12 cellular contexts compared by ENCODE assay signal in the genomic region with DNA sequence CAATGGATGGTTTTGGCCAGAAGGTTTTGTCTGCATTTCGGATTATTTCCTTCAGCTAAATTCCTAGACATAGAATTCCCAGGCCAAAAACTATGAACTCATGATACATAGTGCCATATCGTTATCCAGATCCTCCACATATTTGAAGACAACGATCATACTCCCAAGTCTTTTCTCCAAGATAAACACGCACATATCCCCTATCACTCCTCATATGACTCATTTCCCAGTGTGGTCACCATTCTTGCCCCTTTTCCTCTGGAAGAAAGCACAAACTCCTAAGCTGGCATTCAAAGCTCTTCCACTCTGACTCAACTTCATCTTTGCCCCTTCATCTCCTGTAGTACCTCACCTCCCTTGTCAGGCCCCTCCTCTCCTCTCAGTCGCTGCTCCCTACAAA.
DNase-seq lines count a peak whose midpoint lies in the region; ATAC-seq and TF ChIP-seq lines count a peak whose summit lies in the region.
"Had no signal": no experiment of that assay in that cellular context is flagged by ENCODE, and none has a peak within 500 bp of the region (broad histone marks: within the 10 kb centered on the region; RNA-seq: fewer than 3 reads in every experiment).

No MANE protein-coding gene starts in this region.

- H3K4me1 Mint-ChIP-seq in Calu3 (ENCODE audit: low read depth, unreplicated experiment), result no peaks in the 10 kb centered on the region

- TF ChIP-seq CTCF in AG04450 (IDR thresholded peaks at IDR 0.05; ENCODE audit: low read depth, low read length) (no peak), Calu3 (IDR thresholded peaks at IDR 0.05; ENCODE audit: unreplicated experiment) (no peak)

- ATAC-seq in HG02588 (IDR thresholded peaks at IDR 0.05; ENCODE audit: unreplicated experiment), result no peak

- H3K4me3 ChIP-seq in AG04450 (ENCODE audit: low read depth, low read length), result no peak overlapping the region
- H3K4me3 ChIP-seq: spleen had no signal

- H3K27ac ChIP-seq in AG04450 (ENCODE audit: low read depth, low read length), result peak overlapping the region; percentile 58
- H3K27ac ChIP-seq: spleen, WERI-Rb-1 had no signal

- intact Hi-C loops in Calu3 (cut with micrococcal nuclease; ENCODE audit: unreplicated experiment), result no loop called here

- peak; percentile 65 for DNase-seq in AG04450 (ENCODE audit: low read depth, low spot score)
- DNase-seq in HS-27A (ENCODE audit: low read depth), result peak; percentile 89
- peak; percentile 58 for DNase-seq in astrocyte of the hippocampus (ENCODE audit: low read depth, low spot score)
- peak; percentile 50 for DNase-seq in kidney tubule cell (ENCODE audit: low spot score)
- DNase-seq in NCI-H2227 (lab: John Stamatoyannopoulos, UW; ENCODE audit: unreplicated experiment), result no peak
- no peak for DNase-seq in Calu3
- DNase-seq in Kasumi-1 (lab: John Stamatoyannopoulos, UW), result no peak
- DNase-seq: activated naive CD4-positive, alpha-beta T cell treated with anti-CD3 and anti-CD28 coated beads for 36 hours; AML-193; spleen; WERI-Rb-1 had no signal

- BruUV-seq in Calu3 (replicated peaks; lab: Mats Ljungman, UMichigan), result no TSS peak

- CTCF ChIA-PET in AG04450 (lab: Charles Lee) (interaction anchor here (1.2 kb wide), 1 partner anchor 284 kb away, joined by 3 read pairs; no protein-coding TSS in a partner anchor), Calu3 (lab: Charles Lee) (interaction anchor here (0.5 to 1.0 kb wide), 2 partner anchors 17 to 85 kb away, joined by 3 to 4 read pairs; no protein-coding TSS in a partner anchor)

- no peak overlapping the region for H3K4me3 Mint-ChIP-seq in Calu3 (ENCODE audit: low read depth, unreplicated experiment)
- H3K4me3 Mint-ChIP-seq: activated naive CD4-positive, alpha-beta T cell treated with anti-CD3 and anti-CD28 coated beads for 36 hours had no signal

- no peaks in the 10 kb centered on the region for H3K27me3 Mint-ChIP-seq in Calu3 (ENCODE audit: unreplicated experiment)

- H3K9me3 ChIP-seq in AG04450 (ENCODE audit: control insufficient read depth, insufficient read depth, low read length), result no peaks in the 10 kb centered on the region
- H3K9me3 ChIP-seq: spleen had no signal

- H3K36me3 Mint-ChIP-seq in Calu3 (ENCODE audit: insufficient read depth, unreplicated experiment), result no peaks in the 10 kb centered on the region

- H3K27ac Mint-ChIP-seq in Calu3 (ENCODE audit: unreplicated experiment), result no peak overlapping the region
- H3K27ac Mint-ChIP-seq: activated naive CD4-positive, alpha-beta T cell treated with anti-CD3 and anti-CD28 coated beads for 36 hours had no signal

- POLR2A ChIA-PET in AG04450 (lab: Yijun Ruan, JAX), result interaction anchor here (0.6 kb wide), 1 partner anchor 208 kb away, joined by 6 read pairs; no protein-coding TSS in a partner anchor

- H3K27me3 ChIP-seq in AG04450 (ENCODE audit: control insufficient read depth, insufficient read depth, low read length), result no peaks in the 10 kb centered on the region
- H3K27me3 ChIP-seq: spleen had no signal

- no peaks in the 10 kb centered on the region for H3K9me3 Mint-ChIP-seq in Calu3 (ENCODE audit: low read depth, unreplicated experiment)
- H3K9me3 Mint-ChIP-seq: activated naive CD4-positive, alpha-beta T cell treated with anti-CD3 and anti-CD28 coated beads for 36 hours had no signal

Comparison
In these comparisons a context has a peak if more than half of its experiments do, and no peak if none do; other contexts are left out.
1. DNase-seq: peak in AG04450 (single experiment), HS-27A (single experiment), astrocyte of the hippocampus (single experiment) and kidney tubule cell (single experiment); none in NCI-H2227 (single experiment), Calu3 (single experiment) and Kasumi-1 (0 of 2).